Comparison of ENCODE assay signal across 9 cellular contexts in the genomic region with DNA sequence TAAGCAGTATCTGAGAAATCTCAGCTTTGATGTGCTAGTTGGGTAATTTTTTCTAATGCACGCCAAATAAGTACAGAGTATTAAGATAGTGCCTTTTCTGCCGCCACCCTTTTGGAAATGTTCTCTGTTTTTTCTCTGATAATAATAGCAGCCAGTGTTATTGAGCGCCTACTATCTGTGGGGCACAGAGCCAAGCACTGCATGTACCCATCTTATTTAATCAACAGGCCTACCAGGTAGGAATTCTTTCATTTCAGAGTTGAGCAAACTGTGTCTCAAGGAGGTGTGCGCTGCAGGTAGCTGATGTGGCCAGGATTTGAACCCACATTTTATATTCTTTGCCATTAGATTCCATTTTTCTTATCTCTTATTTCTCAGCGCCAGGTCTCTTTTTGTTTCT. TPM values are rescaled to one million over a fixed set of nuclear protein-coding genes. Genes with fewer than 3 reads are reported as not detected.
DNase-seq lines count a peak whose midpoint lies in the region; ATAC-seq, FAIRE-seq and TF ChIP-seq lines count a peak whose summit lies in the region.
"Had no signal": no experiment of that assay in that cellular context is flagged by ENCODE, and none has a peak within 500 bp of the region (broad histone marks: within the 10 kb centered on the region; RNA-seq: fewer than 3 reads in every experiment).

No MANE protein-coding gene starts in this region.

- H3K4me1 ChIP-seq in K562 (replicated peaks in 1 of 2; ENCODE audit: control insufficient read depth in 2 of 2, insufficient read depth in 2 of 2, low read length in 2 of 2) (peaks cover 45 to 73% of the 10 kb centered on the region in 2 experiments), right lobe of liver (peaks cover 0 to 49% (median 26%) of the 10 kb centered on the region in 4 donors)

- no peak for FAIRE-seq in K562 (lab: Jason Lieb, UNC)
- FAIRE-seq: TTC549 had no signal

- no peak for DNase-seq in stimulated activated naive CD8-positive, alpha-beta T cell treated with anti-CD3 and anti-CD28 coated beads, Interleukin-15, Interleukin-2, amounts not matched to agents 100 U/mL and 50 U/mL, for 24 hours
- DNase-seq in K562 (ENCODE audit: extremely low read depth in 1 of 4, low spot score in 3 of 4) (peak in 1 of 4 experiments; percentile 35), right lobe of liver (peak in 1 of 3 donors; percentile 76), NCI-H1694 treated with DMSO at 0.1 percent for 48 hours (lab: John Stamatoyannopoulos, UW) (no peak), NOMO-1 treated with DMSO at 0.1 percent for 48 hours (lab: John Stamatoyannopoulos, UW; ENCODE audit: unreplicated experiment) (no peak)

- peaks cover 61% of the 10 kb centered on the region for H3K4me1 Mint-ChIP-seq in stimulated activated naive CD8-positive, alpha-beta T cell treated with anti-CD3 and anti-CD28 coated beads, Interleukin-15, Interleukin-2, amounts not matched to agents 100 ng/mL and 50 ng/mL, for 24 hours (ENCODE audit: low read depth)

- TF ChIP-seq EP300 in K562 (IDR thresholded peaks at IDR 0.05; ENCODE audit: low read length) = no peak

- TF ChIP-seq CTCF in K562 (IDR thresholded peaks at IDR 0.05 in 2 of 3, conservative IDR thresholded peaks at IDR 0.05 in 1 of 3; ENCODE audit: insufficient read depth in 2 of 3, low read depth in 1 of 3, low read length in 3 of 3) (0 out of 6 replicates have a peak, but pooled peaks of 1 of the 3 experiments have one; percentile 4), right lobe of liver (IDR thresholded peaks at IDR 0.05) (peak in 3 of 4 donors; percentile 21 to 39 (median 38))

- H3K9me1 ChIP-seq in K562 (ENCODE audit: control insufficient read depth, insufficient read depth, low read length) = peaks cover 6% of the 10 kb centered on the region

- in situ Hi-C loops in K562 (cut with MboI) = no loop called here

- H3K9ac ChIP-seq in K562 (ENCODE audit: insufficient read depth in 1 of 2, low read depth in 2 of 2, low read length in 2 of 2) = peak overlapping the region; percentile 76 to 81; a peak in 3 of 4 replicates

- no peaks in the 10 kb centered on the region for H3K27me3 ChIP-seq in K562 (ENCODE audit: control insufficient read depth in 2 of 2, insufficient read depth in 2 of 2, low read length in 2 of 2)
- no peaks in the 10 kb centered on the region for H3K27me3 ChIP-seq in right lobe of liver

- no peak for TF ChIP-seq RAD21 in K562 (CRISPR knock-in tag; conservative IDR thresholded peaks at IDR 0.05 in 1 of 2, IDR thresholded peaks at IDR 0.05 in 1 of 2)

- intact Hi-C loops in K562 (cut with micrococcal nuclease) (no loop called here), right lobe of liver (cut with DNase I) (no loop called here)

- TF ChIP-seq POLR2A in K562 (conservative IDR thresholded peaks at IDR 0.05) = no peak
- TF ChIP-seq POLR2A in right lobe of liver (IDR thresholded peaks at IDR 0.05) = no peak

- H4K20me1 ChIP-seq in K562 (replicated peaks; ENCODE audit: control insufficient read depth, insufficient read depth, low read length) = peaks cover 36% of the 10 kb centered on the region

- H3K9me3 ChIP-seq in K562 (replicated peaks; ENCODE audit: control insufficient read depth, insufficient read depth, low read depth, low read length) (no peaks in the 10 kb centered on the region), right lobe of liver (no peaks in the 10 kb centered on the region)

- H3K4me3 Mint-ChIP-seq in stimulated activated naive CD8-positive, alpha-beta T cell treated with anti-CD3 and anti-CD28 coated beads, Interleukin-15, Interleukin-2, amounts not matched to agents 100 ng/mL and 50 ng/mL, for 24 hours = peak overlapping the region; percentile 94

- ATAC-seq in stimulated activated naive CD8-positive, alpha-beta T cell treated with anti-CD3 and anti-CD28 coated beads, Interleukin-15, Interleukin-2, amounts not matched to agents 100 U/mL and 50 U/mL, for 24 hours = no peak
- no peak for ATAC-seq in K562
- peak in 3 of 4 donors; percentile 3 to 34 (median 8) for ATAC-seq in right lobe of liver
- ATAC-seq in GM18519 (IDR thresholded peaks at IDR 0.05; ENCODE audit: low FRiP score, unreplicated experiment) = no peak
- ATAC-seq in GM19397 (IDR thresholded peaks at IDR 0.05; ENCODE audit: unreplicated experiment) = no peak

- CTCF ChIA-PET in K562 (lab: Yijun Ruan, JAX; ENCODE audit: low intra/inter-chr PET ratio) = no interaction called here

- POLR2A ChIA-PET in K562 (lab: Yijun Ruan, JAX) = interaction anchor here (0.9 to 1.6 kb wide), 6 partner anchors 13 to 117 kb away, joined by 3 to 7 read pairs (median 4); partner anchors contain the start of genes U2AF2 and ZNF784

- H2AFZ ChIP-seq in K562 (ENCODE audit: low read depth, low read length) = no peak overlapping the region

- peak overlapping the region; percentile 83 for H3K4me3 ChIP-seq in K562
- peak overlapping the region; percentile 64 to 97 (median 83) for H3K4me3 ChIP-seq in right lobe of liver

- H3K4me2 ChIP-seq in K562 (ENCODE audit: insufficient read depth, low read length) = peak overlapping the region; percentile 89

- H3K27ac ChIP-seq in K562 (ENCODE audit: extremely low read depth, low read depth, low read length) (no peak overlapping the region; the same call in 1 of the 3 replicates), right lobe of liver (peak overlapping the region in 2 of 3 donors; percentile 29 to 77)

- H3K36me3 ChIP-seq in K562 (ENCODE audit: control insufficient read depth, insufficient read depth, low read length) = peaks cover 82% of the 10 kb centered on the region; the same call in 2 of the 3 replicates
- peaks cover 0 to 36% (median 10%) of the 10 kb centered on the region in 4 donors for H3K36me3 ChIP-seq in right lobe of liver

- peaks cover 90% of the 10 kb centered on the region for H3K79me2 ChIP-seq in K562 (ENCODE audit: control insufficient read depth, insufficient read depth, low read length)

- 34% methylated on average over 5 of the region's 5 CpGs for WGBS in K562 (ENCODE audit: insufficient coverage, low coverage, missing lambda C conversion rate)
- 14% methylated on average over 4 of the region's 5 CpGs for WGBS in right lobe of liver (ENCODE audit: insufficient coverage, low coverage, low lambda C conversion rate, missing lambda C conversion rate)

- H3K27me3 Mint-ChIP-seq in stimulated activated naive CD8-positive, alpha-beta T cell treated with anti-CD3 and anti-CD28 coated beads, Interleukin-15, Interleukin-2, amounts not matched to agents 100 ng/mL and 50 ng/mL, for 24 hours = no peaks in the 10 kb centered on the region

- BruUV-seq in K562 (replicated peaks; lab: Mats Ljungman, UMichigan) = TSS peak; percentile 42

- H3K9me3 Mint-ChIP-seq in stimulated activated naive CD8-positive, alpha-beta T cell treated with anti-CD3 and anti-CD28 coated beads, Interleukin-15, Interleukin-2, amounts not matched to agents 100 ng/mL and 50 ng/mL, for 24 hours = no peaks in the 10 kb centered on the region

- H3K36me3 Mint-ChIP-seq in stimulated activated naive CD8-positive, alpha-beta T cell treated with anti-CD3 and anti-CD28 coated beads, Interleukin-15, Interleukin-2, amounts not matched to agents 100 ng/mL and 50 ng/mL, for 24 hours (ENCODE audit: low read depth) = peaks cover 55% of the 10 kb centered on the region

- H3K27ac Mint-ChIP-seq in stimulated activated naive CD8-positive, alpha-beta T cell treated with anti-CD3 and anti-CD28 coated beads, Interleukin-15, Interleukin-2, amounts not matched to agents 100 ng/mL and 50 ng/mL, for 24 hours = peak overlapping the region; percentile 59

RNA-seq across cellular contexts. Expression of gene EPN1, which starts 1.4 kb away (rescaled TPM):
- 32.5 and 96.7 TPM in 2 replicates for total RNA-seq in K562 (2011; cell fraction: chromatin; rRNA removed; ENCODE audit: low replicate concordance)
- total RNA-seq in K562 (2011; cell fraction: nucleolus; rRNA removed) = 37.1 and 45.4 TPM in 2 replicates
- total RNA-seq in K562 (2011; cell fraction: nucleoplasm; rRNA removed) = 46.5 and 48.0 TPM in 2 replicates
- total RNA-seq in K562 (2014; rRNA removed) (25.4 and 33.8 TPM in 2 replicates), K562 (2014; rRNA removed; fragmentation: Illumina TruSeq; extraction: Trizol) (5.1 and 6.4 TPM in 2 replicates), K562 (2015; rRNA removed; fragmentation: Illumina TruSeq; extraction: Trizol) (12.7 and 14.6 TPM in 2 replicates), K562 (2021) (138 and 142 TPM in 2 replicates), right lobe of liver (100 to 1,000 TPM in 5 of 6 experiments, 10 to 100 TPM in 1; 88.9 to 162 (median 107) TPM)
- polyA plus RNA-seq in K562 (2011; rRNA removed) (11.3 and 22.8 TPM in 2 replicates), K562 (2014; fragmentation: Illumina TruSeq; extraction: Trizol) (14.9 and 33.1 TPM in 2 replicates), K562 (2014; fragmentation: Nextera tagmentation; extraction: Ambion mirVana) (under 1 TPM; 0.08 to 0.15 TPM), K562 (2014; rRNA removed) (44.7 and 47.2 TPM in 2 replicates)
- 17.5 and 44.0 TPM in 2 replicates for polyA plus RNA-seq in K562 (2011; cell fraction: cytosol; rRNA removed)
- polyA plus RNA-seq in K562 (2011; cell fraction: nucleus; rRNA removed) = 19.3 and 25.8 TPM in 2 replicates
- 56.6 and 92.1 TPM in 2 replicates for polyA plus RNA-seq in K562 (2012)
- 17.8 and 24.4 TPM in 2 replicates for polyA minus RNA-seq in K562 (2011; rRNA and poly(A)+ RNA removed)
- 57.1 and 83.4 TPM in 2 replicates for polyA minus RNA-seq in K562 (2011; cell fraction: cytosol; rRNA and poly(A)+ RNA removed)
- 8.9 and 16.7 TPM in 2 replicates for polyA minus RNA-seq in K562 (2011; cell fraction: nucleus; rRNA and poly(A)+ RNA removed)

RNA-seq across cellular contexts. Expression of gene U2AF2, which starts 21.5 kb away (rescaled TPM):
- total RNA-seq in K562 (2011; cell fraction: chromatin; rRNA removed; ENCODE audit: low replicate concordance) = 193 and 483 TPM in 2 replicates
- total RNA-seq in K562 (2011; cell fraction: nucleolus; rRNA removed) = 266 and 305 TPM in 2 replicates
- 221 and 225 TPM in 2 replicates for total RNA-seq in K562 (2011; cell fraction: nucleoplasm; rRNA removed)
- 279 and 332 TPM in 2 replicates for total RNA-seq in K562 (2014; rRNA removed)
- 36.8 and 58.9 TPM in 2 replicates for total RNA-seq in K562 (2014; rRNA removed; fragmentation: Illumina TruSeq; extraction: Trizol)
- total RNA-seq in K562 (2015; rRNA removed; fragmentation: Illumina TruSeq; extraction: Trizol) = 157 and 162 TPM in 2 replicates
- 304 and 321 TPM in 2 replicates for total RNA-seq in K562 (2021)
- 144 and 156 TPM in 2 replicates for polyA plus RNA-seq in K562 (2011; rRNA removed)
- polyA plus RNA-seq in K562 (2011; cell fraction: cytosol; rRNA removed) = 175 and 315 TPM in 2 replicates
- 395 and 527 TPM in 2 replicates for polyA plus RNA-seq in K562 (2011; cell fraction: nucleus; rRNA removed)
- 223 and 263 TPM in 2 replicates for polyA plus RNA-seq in K562 (2012)
- 169 and 224 TPM in 2 replicates for polyA plus RNA-seq in K562 (2014; fragmentation: Illumina TruSeq; extraction: Trizol)
- polyA plus RNA-seq in K562 (2014; fragmentation: Nextera tagmentation; extraction: Ambion mirVana) = 1 to 10 TPM; 3.0 to 4.4 TPM
- 277 and 331 TPM in 2 replicates for polyA plus RNA-seq in K562 (2014; rRNA removed)
- 42.9 and 75.8 TPM in 2 replicates for polyA minus RNA-seq in K562 (2011; rRNA and poly(A)+ RNA removed)
- 113 and 128 TPM in 2 replicates for polyA minus RNA-seq in K562 (2011; cell fraction: cytosol; rRNA and poly(A)+ RNA removed)
- polyA minus RNA-seq in K562 (2011; cell fraction: nucleus; rRNA and poly(A)+ RNA removed) = 91.7 and 99.0 TPM in 2 replicates
- total RNA-seq in right lobe of liver = 10 to 100 TPM; 55.1 to 75.6 (median 63.5) TPM

RNA-seq across cellular contexts. Expression of gene CCDC106, which starts 28.4 kb away (rescaled TPM):
- 5.5 and 16.0 TPM in 2 replicates for total RNA-seq in K562 (2011; cell fraction: chromatin; rRNA removed; ENCODE audit: low replicate concordance)
- total RNA-seq in K562 (2011; cell fraction: nucleolus; rRNA removed) = 17.5 and 18.3 TPM in 2 replicates
- total RNA-seq in K562 (2011; cell fraction: nucleoplasm; rRNA removed) = 8.7 and 12.1 TPM in 2 replicates
- total RNA-seq in K562 (2014; rRNA removed) (17.8 and 21.9 TPM in 2 replicates), K562 (2014; rRNA removed; fragmentation: Illumina TruSeq; extraction: Trizol) (4.2 and 7.0 TPM in 2 replicates), K562 (2015; rRNA removed; fragmentation: Illumina TruSeq; extraction: Trizol) (12.2 and 14.3 TPM in 2 replicates), K562 (2021) (27.5 and 28.2 TPM in 2 replicates), right lobe of liver (10 to 100 TPM in 3 of 6 experiments, 1 to 10 TPM in 3; 6.1 to 19.7 (median 9.8) TPM)
- polyA plus RNA-seq in K562 (2011; rRNA removed) (7.6 and 11.2 TPM in 2 replicates), K562 (2014; fragmentation: Illumina TruSeq; extraction: Trizol) (19.1 and 21.9 TPM in 2 replicates), K562 (2014; fragmentation: Nextera tagmentation; extraction: Ambion mirVana) (under 1 TPM in 1 of 2 experiments, not detected in 1; 0.10 TPM), K562 (2014; rRNA removed) (24.1 and 25.9 TPM in 2 replicates)
- polyA plus RNA-seq in K562 (2011; cell fraction: cytosol; rRNA removed) = 11.0 and 22.8 TPM in 2 replicates
- polyA plus RNA-seq in K562 (2011; cell fraction: nucleus; rRNA removed) = 16.4 and 27.9 TPM in 2 replicates
- polyA plus RNA-seq in K562 (2012) = 22.8 and 23.5 TPM in 2 replicates
- 1.8 and 1.9 TPM in 2 replicates for polyA minus RNA-seq in K562 (2011; rRNA and poly(A)+ RNA removed)
- polyA minus RNA-seq in K562 (2011; cell fraction: cytosol; rRNA and poly(A)+ RNA removed) = 7.2 and 12.6 TPM in 2 replicates
- polyA minus RNA-seq in K562 (2011; cell fraction: nucleus; rRNA and poly(A)+ RNA removed) = 5.3 and 6.4 TPM in 2 replicates

RNA-seq across cellular contexts. Expression of gene ZNF581, which starts 32.9 kb away (rescaled TPM):
- total RNA-seq in K562 (2011; cell fraction: chromatin; rRNA removed; ENCODE audit: low replicate concordance) = 8.2 and 21.8 TPM in 2 replicates
- total RNA-seq in K562 (2011; cell fraction: nucleolus; rRNA removed) = 20.3 and 21.3 TPM in 2 replicates
- total RNA-seq in K562 (2011; cell fraction: nucleoplasm; rRNA removed) = 16.7 and 16.8 TPM in 2 replicates
- total RNA-seq in K562 (2014; rRNA removed) (18.6 and 26.4 TPM in 2 replicates), K562 (2014; rRNA removed; fragmentation: Illumina TruSeq; extraction: Trizol) (7.3 and 8.5 TPM in 2 replicates), K562 (2015; rRNA removed; fragmentation: Illumina TruSeq; extraction: Trizol) (8.6 and 11.0 TPM in 2 replicates), K562 (2021) (35.7 and 39.4 TPM in 2 replicates), right lobe of liver (1 to 10 TPM; 2.7 to 7.3 (median 5.1) TPM)
- polyA plus RNA-seq in K562 (2011; rRNA removed) (15.4 and 26.0 TPM in 2 replicates), K562 (2014; fragmentation: Illumina TruSeq; extraction: Trizol) (15.7 and 23.2 TPM in 2 replicates), K562 (2014; fragmentation: Nextera tagmentation; extraction: Ambion mirVana) (1 to 10 TPM; 2.4 to 5.8 TPM), K562 (2014; rRNA removed) (23.2 and 24.0 TPM in 2 replicates)
- 30.9 and 47.7 TPM in 2 replicates for polyA plus RNA-seq in K562 (2011; cell fraction: cytosol; rRNA removed)
- polyA plus RNA-seq in K562 (2011; cell fraction: nucleus; rRNA removed) = 24.0 and 27.6 TPM in 2 replicates
- polyA plus RNA-seq in K562 (2012) = 19.0 and 47.4 TPM in 2 replicates
- 11.6 and 13.6 TPM in 2 replicates for polyA minus RNA-seq in K562 (2011; rRNA and poly(A)+ RNA removed)
- 15.3 and 31.1 TPM in 2 replicates for polyA minus RNA-seq in K562 (2011; cell fraction: cytosol; rRNA and poly(A)+ RNA removed)
- polyA minus RNA-seq in K562 (2011; cell fraction: nucleus; rRNA and poly(A)+ RNA removed) = 4.4 and 6.6 TPM in 2 replicates

RNA-seq across cellular contexts. Expression of gene ZNF580, which starts 35.6 kb away (rescaled TPM):
- 26.2 and 41.7 TPM in 2 replicates for total RNA-seq in K562 (2011; cell fraction: chromatin; rRNA removed; ENCODE audit: low replicate concordance)
- total RNA-seq in K562 (2011; cell fraction: nucleolus; rRNA removed) = 16.2 and 20.0 TPM in 2 replicates
- 33.4 and 56.4 TPM in 2 replicates for total RNA-seq in K562 (2011; cell fraction: nucleoplasm; rRNA removed)
- 13.9 and 24.4 TPM in 2 replicates for total RNA-seq in K562 (2014; rRNA removed)
- total RNA-seq in K562 (2014; rRNA removed; fragmentation: Illumina TruSeq; extraction: Trizol) = 5.2 and 5.7 TPM in 2 replicates
- total RNA-seq in K562 (2015; rRNA removed; fragmentation: Illumina TruSeq; extraction: Trizol) = 6.0 and 6.8 TPM in 2 replicates
- 38.0 and 47.4 TPM in 2 replicates for total RNA-seq in K562 (2021)
- polyA plus RNA-seq in K562 (2011; rRNA removed) = 5.0 and 7.7 TPM in 2 replicates
- polyA plus RNA-seq in K562 (2011; cell fraction: cytosol; rRNA removed) = 10.9 and 21.1 TPM in 2 replicates
- polyA plus RNA-seq in K562 (2011; cell fraction: nucleus; rRNA removed) = 39.9 and 68.6 TPM in 2 replicates
- polyA plus RNA-seq in K562 (2012) = 41.5 and 62.4 TPM in 2 replicates
- 12.7 and 15.5 TPM in 2 replicates for polyA plus RNA-seq in K562 (2014; fragmentation: Illumina TruSeq; extraction: Trizol)
- polyA plus RNA-seq in K562 (2014; fragmentation: Nextera tagmentation; extraction: Ambion mirVana) = 1 to 10 TPM; 2.3 to 3.9 TPM
- polyA plus RNA-seq in K562 (2014; rRNA removed) = 25.2 and 30.8 TPM in 2 replicates
- polyA minus RNA-seq in K562 (2011; rRNA and poly(A)+ RNA removed) = 4.4 and 4.6 TPM in 2 replicates
- 12.2 and 16.3 TPM in 2 replicates for polyA minus RNA-seq in K562 (2011; cell fraction: cytosol; rRNA and poly(A)+ RNA removed)
- 7.3 and 8.8 TPM in 2 replicates for polyA minus RNA-seq in K562 (2011; cell fraction: nucleus; rRNA and poly(A)+ RNA removed)
- total RNA-seq in right lobe of liver = 10 to 100 TPM in 1 of 6 experiments, 1 to 10 TPM in 5; 5.4 to 11.6 (median 6.5) TPM

Comparison
In these comparisons a context has a peak if more than half of its experiments do, and no peak if none do; other contexts are left out.
1. ATAC-seq: peak in right lobe of liver (3 of 4); none in stimulated activated naive CD8-positive, alpha-beta T cell treated with anti-CD3 and anti-CD28 coated beads, Interleukin-15, Interleukin-2, amounts not matched to agents 100 U/mL and 50 U/mL, for 24 hours (single experiment), K562 (single experiment), GM18519 (single experiment) and GM19397 (single experiment).